In genomic region chr17:18246880-18247612, GRCh38 we compare ENCODE assay signal across 1 cellular context.
TF ChIP-seq lines count a peak whose summit lies in the region.

No MANE protein-coding gene starts in this region.

TF ChIP-seq in GM12878, 131 proteins besides CTCF, POLR2A, EP300 and RAD21:
- TF ChIP-seq SMC3 (IDR thresholded peaks at IDR 0.05; ENCODE audit: borderline replicate concordance, low read length) (no peak), EED (IDR thresholded peaks at IDR 0.05; ENCODE audit: low read depth) (no peak), IRF3 (IDR thresholded peaks at IDR 0.05) (no peak), CBX5 (IDR thresholded peaks at IDR 0.05; ENCODE audit: low read depth) (no peak), NR2C1 (IDR thresholded peaks at IDR 0.05) (no peak), GABPA (IDR thresholded peaks at IDR 0.05; ENCODE audit: low read depth) (no peak), MYB (IDR thresholded peaks at IDR 0.05; ENCODE audit: borderline replicate concordance, low read depth, low read length) (no peak), PAX8 (IDR thresholded peaks at IDR 0.05) (no peak), WRNIP1 (IDR thresholded peaks at IDR 0.05; ENCODE audit: borderline replicate concordance, low read depth, low read length) (no peak), ASH2L (IDR thresholded peaks at IDR 0.05; ENCODE audit: borderline replicate concordance, low read depth) (no peak), TCF7 (IDR thresholded peaks at IDR 0.05; ENCODE audit: borderline replicate concordance) (no peak), MTA3 (IDR thresholded peaks at IDR 0.05; ENCODE audit: borderline replicate concordance, low read length) (no peak), CUX1 (IDR thresholded peaks at IDR 0.05; ENCODE audit: insufficient replicate concordance, low read depth, low read length) (no peak)
